Comparison of ENCODE assay signal across 8 cellular contexts in genomic region chr11:830295-831131, GRCh38. TPM values are rescaled to one million over a fixed set of nuclear protein-coding genes. Genes with fewer than 3 reads are reported as not detected.
DNase-seq lines count a peak whose midpoint lies in the region; ATAC-seq and TF ChIP-seq lines count a peak whose summit lies in the region.

No MANE protein-coding gene starts in this region.

- H3K36me3 ChIP-seq in CD8-positive, alpha-beta memory T cell (ENCODE audit: insufficient read depth, low read length): no peaks in the 10 kb centered on the region
- no peaks in the 10 kb centered on the region for H3K36me3 ChIP-seq in parathyroid adenoma (ENCODE audit: control insufficient read depth, insufficient read depth, low read length)

- H3K9me3 ChIP-seq in CD8-positive, alpha-beta memory T cell (ENCODE audit: low read length): no peaks in the 10 kb centered on the region
- H3K9me3 ChIP-seq in parathyroid adenoma (ENCODE audit: control insufficient read depth, low read length): no peaks in the 10 kb centered on the region

- H3K27ac ChIP-seq in CD8-positive, alpha-beta memory T cell (ENCODE audit: low read depth, low read length): no peak overlapping the region
- H3K27ac ChIP-seq in parathyroid adenoma: no peak overlapping the region

- H3K27me3 Mint-ChIP-seq in CD8-positive, alpha-beta memory T cell: peaks cover 7 to 19% of the 10 kb centered on the region in 2 donors
- peaks cover 45% of the 10 kb centered on the region for H3K27me3 Mint-ChIP-seq in activated naive CD4-positive, alpha-beta T cell treated with anti-CD3 and anti-CD28 coated beads for 36 hours (ENCODE audit: low read depth)

- H3K27me3 ChIP-seq in CD8-positive, alpha-beta memory T cell (ENCODE audit: insufficient read depth, low read length, poor library complexity, severe bottlenecking): peaks cover 20% of the 10 kb centered on the region
- H3K27me3 ChIP-seq in parathyroid adenoma (ENCODE audit: control insufficient read depth, insufficient read depth, low read length): no peaks in the 10 kb centered on the region

- CTCF ChIA-PET in CD8-positive, alpha-beta memory T cell (lab: Charles Lee): interaction anchor here (0.7 to 1.9 kb wide), 3 partner anchors 11 to 18 kb away, joined by 3 to 7 read pairs (median 5); partner anchors contain the start of gene PNPLA2
- CTCF ChIA-PET in activated naive CD4-positive, alpha-beta T cell treated with anti-CD3 and anti-CD28 coated beads for 36 hours (lab: Charles Lee): no interaction called here

- peak overlapping the region; percentile 32 for H3K4me3 ChIP-seq in CD8-positive, alpha-beta memory T cell (ENCODE audit: low read length)
- H3K4me3 ChIP-seq in HFF-Myc (replicated peaks; ENCODE audit: low read depth, low read length): peak overlapping the region; percentile 28
- H3K4me3 ChIP-seq in parathyroid adenoma (ENCODE audit: low read depth, low read length): peak overlapping the region; percentile 25

- peak overlapping the region; percentile 52 to 84 (median 64) for H3K4me3 Mint-ChIP-seq in CD8-positive, alpha-beta memory T cell
- peak overlapping the region; percentile 29 for H3K4me3 Mint-ChIP-seq in activated naive CD4-positive, alpha-beta T cell treated with anti-CD3 and anti-CD28 coated beads for 36 hours

- no peak overlapping the region for H3K9ac ChIP-seq in parathyroid adenoma

- H3K4me2 ChIP-seq in parathyroid adenoma (ENCODE audit: low read length): peak overlapping the region; percentile 57

- intact Hi-C loops in activated naive CD4-positive, alpha-beta T cell treated with anti-CD3 and anti-CD28 coated beads for 36 hours (cut with micrococcal nuclease): loop anchor here (1.0 kb wide), 1 partner anchor 10 kb away; no protein-coding TSS in a partner anchor
- intact Hi-C loops in head of caudate nucleus (cut with DNase I): no loop called here

- no peak overlapping the region for H3K27ac Mint-ChIP-seq in CD8-positive, alpha-beta memory T cell
- no peak overlapping the region for H3K27ac Mint-ChIP-seq in activated naive CD4-positive, alpha-beta T cell treated with anti-CD3 and anti-CD28 coated beads for 36 hours

- POLR2A ChIA-PET in CD8-positive, alpha-beta memory T cell (lab: Charles Lee): interaction anchor here (0.9 to 3.3 kb wide), 4 partner anchors 10 to 35 kb away, joined by 3 to 16 read pairs (median 4); partner anchors contain the start of genes PNPLA2 and TSPAN4

- TF ChIP-seq CTCF in HFF-Myc (IDR thresholded peaks at IDR 0.05; ENCODE audit: low read depth, low read length, missing control alignments): no peak
- TF ChIP-seq CTCF in parathyroid adenoma (IDR thresholded peaks at IDR 0.05): no peak

- ATAC-seq in GM18498 (IDR thresholded peaks at IDR 0.05; ENCODE audit: unreplicated experiment): no peak

- no peaks in the 10 kb centered on the region for H3K9me3 Mint-ChIP-seq in CD8-positive, alpha-beta memory T cell
- no peaks in the 10 kb centered on the region for H3K9me3 Mint-ChIP-seq in activated naive CD4-positive, alpha-beta T cell treated with anti-CD3 and anti-CD28 coated beads for 36 hours

- peak; percentile 58 to 77 (median 64) for DNase-seq in CD8-positive, alpha-beta memory T cell
- DNase-seq in HFF-Myc (ENCODE audit: extremely low read depth, low read depth) (no peak), NOMO-1 treated with dmso at 0.1 percent for 144 hours (lab: John Stamatoyannopoulos, UW; ENCODE audit: unreplicated experiment) (peak; percentile 46), head of caudate nucleus (peak in 37 of 42 donors; percentile 48 to 82 (median 70)), midbrain (lab: John Stamatoyannopoulos, UW) (no peak)
- DNase-seq in activated naive CD4-positive, alpha-beta T cell treated with anti-CD3 and anti-CD28 coated beads for 36 hours: no peak

- H3K36me3 Mint-ChIP-seq in CD8-positive, alpha-beta memory T cell: peaks cover 0 to 1% (median 0%) of the 10 kb centered on the region in 3 donors
- H3K36me3 Mint-ChIP-seq in activated naive CD4-positive, alpha-beta T cell treated with anti-CD3 and anti-CD28 coated beads for 36 hours (ENCODE audit: low read depth): no peaks in the 10 kb centered on the region

- H3K4me1 ChIP-seq in CD8-positive, alpha-beta memory T cell (ENCODE audit: insufficient read depth, low read length): peaks cover 47% of the 10 kb centered on the region
- peaks cover 2% of the 10 kb centered on the region for H3K4me1 ChIP-seq in parathyroid adenoma

- H3K4me1 Mint-ChIP-seq in CD8-positive, alpha-beta memory T cell: peaks cover 4 to 70% (median 18%) of the 10 kb centered on the region in 3 donors
- peaks cover 40% of the 10 kb centered on the region for H3K4me1 Mint-ChIP-seq in activated naive CD4-positive, alpha-beta T cell treated with anti-CD3 and anti-CD28 coated beads for 36 hours (ENCODE audit: low read depth)

- H2AFZ ChIP-seq in parathyroid adenoma: peak overlapping the region; percentile 38

- no peaks in the 10 kb centered on the region for H3K79me2 ChIP-seq in parathyroid adenoma

RNA-seq across cellular contexts. Expression of gene CD151, which starts 2.2 kb away (rescaled TPM):
- 10 to 100 TPM; 61.2 to 65.5 TPM for total RNA-seq in CD8-positive, alpha-beta memory T cell
- polyA plus RNA-seq in CD8-positive, alpha-beta memory T cell: 19.6 TPM
- total RNA-seq in activated naive CD4-positive, alpha-beta T cell treated with anti-CD3 and anti-CD28 coated beads for 36 hours: 10 to 100 TPM; 16.3 to 18.1 TPM

RNA-seq across cellular contexts. Expression of gene CRACR2B, which starts 2.8 kb away (rescaled TPM):
- 1 to 10 TPM; 2.4 to 3.6 TPM for total RNA-seq in CD8-positive, alpha-beta memory T cell
- not detected for polyA plus RNA-seq in CD8-positive, alpha-beta memory T cell
- total RNA-seq in activated naive CD4-positive, alpha-beta T cell treated with anti-CD3 and anti-CD28 coated beads for 36 hours: under 1 TPM; 0.32 to 0.41 TPM

RNA-seq across cellular contexts. Expression of gene PNPLA2, which starts 11.8 kb away (rescaled TPM):
- total RNA-seq in CD8-positive, alpha-beta memory T cell: 10 to 100 TPM; 49.8 to 53.0 TPM
- polyA plus RNA-seq in CD8-positive, alpha-beta memory T cell: 41.5 TPM
- 10 to 100 TPM; 15.5 to 22.6 TPM for total RNA-seq in activated naive CD4-positive, alpha-beta T cell treated with anti-CD3 and anti-CD28 coated beads for 36 hours

RNA-seq across cellular contexts. Expression of gene POLR2L, which starts 11.8 kb away (rescaled TPM):
- total RNA-seq in CD8-positive, alpha-beta memory T cell: 100 to 1,000 TPM; 178 to 182 TPM
- 114 TPM for polyA plus RNA-seq in CD8-positive, alpha-beta memory T cell
- total RNA-seq in activated naive CD4-positive, alpha-beta T cell treated with anti-CD3 and anti-CD28 coated beads for 36 hours: 10 to 100 TPM; 68.1 to 68.2 TPM

RNA-seq across cellular contexts. Expression of gene TSPAN4, which starts 12.1 kb away (rescaled TPM):
- 1 to 10 TPM; 8.8 to 9.4 TPM for total RNA-seq in CD8-positive, alpha-beta memory T cell
- polyA plus RNA-seq in CD8-positive, alpha-beta memory T cell: 4.4 TPM
- total RNA-seq in activated naive CD4-positive, alpha-beta T cell treated with anti-CD3 and anti-CD28 coated beads for 36 hours: 1 to 10 TPM; 5.0 to 6.3 TPM

Comparison
In these comparisons a context has a peak if more than half of its experiments do, and no peak if none do; other contexts are left out.
1. DNase-seq: peak in CD8-positive, alpha-beta memory T cell (5 of 5), NOMO-1 treated with dmso at 0.1 percent for 144 hours (single experiment) and head of caudate nucleus (37 of 42); none in HFF-Myc (single experiment), activated naive CD4-positive, alpha-beta T cell treated with anti-CD3 and anti-CD28 coated beads for 36 hours (single experiment) and midbrain (single experiment).
2. Peak in every context shown above with its lines, with median percentiles within 50 percentile points of each other: H3K4me3 ChIP-seq.